ENCODE assay signal across 8 cellular contexts in the genomic region with DNA sequence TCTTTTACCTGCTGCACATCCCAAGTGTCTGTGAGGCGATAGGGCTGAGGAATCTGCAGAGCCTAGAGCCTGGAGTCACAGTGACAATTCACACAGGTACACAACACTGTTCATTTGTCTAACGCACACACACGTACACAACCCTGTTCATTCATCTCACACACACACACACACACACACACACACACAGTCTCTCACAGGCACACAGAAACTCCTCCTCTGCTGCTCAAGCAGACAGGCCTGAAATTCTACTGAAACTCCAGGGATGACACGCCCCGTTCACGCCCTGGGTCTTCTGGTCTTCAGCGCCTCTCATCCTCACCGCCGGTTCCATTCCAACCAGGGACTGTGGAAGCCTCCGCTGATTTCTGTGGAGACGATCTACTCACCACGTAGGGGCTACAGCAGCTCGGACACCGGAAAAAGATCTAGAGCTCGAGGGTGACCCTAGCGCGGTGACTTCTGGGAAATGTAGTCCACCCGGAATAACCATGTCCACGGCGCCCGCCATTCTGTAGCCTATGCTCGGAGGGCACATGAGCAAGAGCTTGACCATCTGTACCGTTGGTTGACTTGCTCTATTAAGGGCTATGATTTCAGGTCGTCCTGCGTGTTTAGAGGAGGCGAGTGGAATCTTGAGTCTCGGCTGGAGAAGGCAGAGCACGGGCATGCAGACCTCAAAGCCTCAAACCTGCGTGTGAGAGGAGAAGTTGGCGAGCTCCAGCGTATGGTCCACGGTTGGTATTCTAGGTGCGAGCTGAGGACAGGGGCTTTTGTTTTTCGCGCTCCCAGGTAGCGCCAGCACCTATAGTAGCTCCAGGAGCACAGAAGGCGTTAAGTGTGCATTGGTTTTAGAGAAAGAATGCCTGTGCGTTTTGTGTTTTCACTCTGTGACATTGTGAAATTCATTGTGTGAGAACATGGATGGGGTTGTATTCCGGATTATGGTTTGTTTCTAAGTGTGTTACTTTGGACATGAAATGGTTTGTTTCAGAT. TPM values are rescaled to one million over a fixed set of nuclear protein-coding genes. Genes with fewer than 3 reads are reported as not detected.
A peak's percentile ranks its signal among the peaks of the same experiment; 100 is the strongest.
DNase-seq lines count a peak whose midpoint lies in the region; FAIRE-seq and TF ChIP-seq lines count a peak whose summit lies in the region.

No MANE protein-coding gene starts in this region.

- in situ Hi-C loops in HAP-1 (cut with MboI; ENCODE audit: low sequenced_read_pairs) = no loop called here

- no peak for FAIRE-seq in RCC 7860 (lab: Jason Lieb, UNC)

- no peaks in the 10 kb centered on the region; the same call in 1 of the 2 replicates for H3K36me3 ChIP-seq in HAP-1 (replicated peaks)

- peak; percentile 69 for DNase-seq in DMS114 treated with DMSO at 0.1 percent for 48 hours (lab: John Stamatoyannopoulos, UW; ENCODE audit: unreplicated experiment)
- DNase-seq in HAP-1 (ENCODE audit: low spot score in 2 of 2) = peak; percentile 3 to 61
- DNase-seq in NCI-H82 (lab: John Stamatoyannopoulos, UW) = peak; percentile 78
- DNase-seq in activated T-cell treated with anti-CD3 and anti-CD28 coated beads for 24 hours (ENCODE audit: low read depth) = peak; percentile 49
- peak; percentile 41 for DNase-seq in epithelial cell of proximal tubule (ENCODE audit: low read depth)
- DNase-seq in midbrain (lab: John Stamatoyannopoulos, UW) = peak; percentile 87
- DNase-seq in stimulated activated CD8-positive, alpha-beta memory T cell treated with anti-CD3 and anti-CD28 coated beads, Interleukin-12 subunit alpha, Interleukin-12 subunit beta, amount 100 ng/mL, for 4 hours (ENCODE audit: low read depth) = peak; percentile 39
- no peak for DNase-seq in RCC 7860 (ENCODE audit: low spot score)

- no peaks in the 10 kb centered on the region for H3K27me3 ChIP-seq in HAP-1 (ENCODE audit: low read depth)

- TF ChIP-seq CTCF in epithelial cell of proximal tubule (conservative IDR thresholded peaks at IDR 0.05; ENCODE audit: low read depth, low read length) = no peak

- no peaks in the 10 kb centered on the region for H3K4me1 ChIP-seq in HAP-1

- H3K9me3 ChIP-seq in HAP-1 = peaks cover 6% of the 10 kb centered on the region

- H3K4me3 ChIP-seq in HAP-1 = peak overlapping the region; percentile 19
- peak overlapping the region; percentile 61 for H3K4me3 ChIP-seq in epithelial cell of proximal tubule (ENCODE audit: low read depth, low read length)

RNA-seq across cellular contexts. Expression of a gene that starts 17.9 kb away (rescaled TPM):
- 1.2 and 1.5 TPM in 2 replicates for total RNA-seq in epithelial cell of proximal tubule

RNA-seq across cellular contexts. Expression of a gene that starts 33.4 kb away (rescaled TPM):
- 3.3 and 4.8 TPM in 2 replicates for total RNA-seq in epithelial cell of proximal tubule

RNA-seq across cellular contexts. Expression of a gene that starts 49.3 kb away (rescaled TPM):
- 2.5 and 5.6 TPM in 2 replicates for total RNA-seq in epithelial cell of proximal tubule
